Comparison of ENCODE assay signal across 11 cellular contexts in the genomic region with DNA sequence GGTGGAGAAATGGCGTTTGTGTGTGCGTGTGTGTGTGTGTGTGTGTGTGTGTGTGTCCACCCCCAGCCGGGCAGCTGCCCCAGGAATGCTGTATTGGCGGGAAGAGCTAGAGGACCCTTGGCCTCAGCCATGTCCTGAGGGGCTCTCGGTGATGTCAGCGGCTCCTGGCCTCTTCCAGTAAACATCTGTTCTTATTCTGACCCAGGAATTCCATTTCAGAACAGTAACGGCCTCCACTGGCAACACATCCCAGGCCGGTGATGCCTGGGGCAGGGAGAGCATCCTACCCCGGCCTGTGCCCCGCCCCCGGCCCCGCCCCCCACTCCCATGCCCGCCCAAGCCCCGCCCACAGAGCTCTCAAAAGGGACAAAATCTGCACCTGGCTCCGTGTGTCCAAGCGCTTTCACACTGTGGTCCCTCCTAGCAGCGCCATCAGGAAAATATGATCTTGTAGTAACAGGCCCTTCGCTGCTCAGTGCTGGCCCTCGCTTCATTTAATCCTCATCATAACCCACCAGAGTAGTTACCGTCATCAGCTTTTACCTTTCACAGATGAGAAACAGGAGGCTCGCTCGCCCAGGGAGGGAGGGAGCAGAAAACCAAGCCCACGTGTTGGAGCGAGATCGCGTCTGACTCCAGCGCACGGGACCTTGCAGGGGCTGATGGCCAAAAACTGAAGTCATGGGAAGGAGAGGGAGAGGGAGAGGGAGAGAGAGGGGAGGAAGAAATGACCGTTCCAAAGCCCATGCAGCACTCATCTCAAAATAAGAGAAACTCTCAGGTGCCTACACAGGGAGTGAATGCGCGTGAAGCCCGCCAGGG. TPM values are rescaled to one million over a fixed set of nuclear protein-coding genes. Genes with fewer than 3 reads are reported as not detected.
A peak's percentile ranks its signal among the peaks of the same experiment; 100 is the strongest.
DNase-seq lines count a peak whose midpoint lies in the region; ATAC-seq and TF ChIP-seq lines count a peak whose summit lies in the region.
"Had no signal": no experiment of that assay in that cellular context is flagged by ENCODE, and none has a peak within 500 bp of the region (broad histone marks: within the 10 kb centered on the region; RNA-seq: fewer than 3 reads in every experiment).

No MANE protein-coding gene starts in this region.

- no peaks in the 10 kb centered on the region for H3K4me1 Mint-ChIP-seq in stimulated activated naive CD8-positive, alpha-beta T cell treated with anti-CD3 and anti-CD28 coated beads, Interleukin-15, amount 100 ng/mL, for 72 hours
- no peaks in the 10 kb centered on the region for H3K4me1 Mint-ChIP-seq in naive thymus-derived CD4-positive, alpha-beta T cell

- TF ChIP-seq CTCF in fibroblast of villous mesenchyme (IDR thresholded peaks at IDR 0.05; ENCODE audit: insufficient read depth, low read depth, low read length) (no peak), uterus (IDR thresholded peaks at IDR 0.05) (no peak)

- intact Hi-C loops in uterus (cut with DNase I; ENCODE audit: low total_unique reads) = no loop called here
- intact Hi-C loops in naive thymus-derived CD4-positive, alpha-beta T cell (cut with micrococcal nuclease) = no loop called here

- no peaks in the 10 kb centered on the region for H3K9me3 ChIP-seq in uterus
- no peaks in the 10 kb centered on the region for H3K9me3 ChIP-seq in naive thymus-derived CD4-positive, alpha-beta T cell (ENCODE audit: control insufficient read depth in 2 of 3, low read length in 3 of 3)

- no peaks in the 10 kb centered on the region for H3K4me1 ChIP-seq in uterus
- H3K4me1 ChIP-seq in naive thymus-derived CD4-positive, alpha-beta T cell (ENCODE audit: control insufficient read depth in 2 of 2, insufficient read depth in 2 of 2, low read length in 2 of 2) = no peaks in the 10 kb centered on the region

- POLR2A ChIA-PET in naive thymus-derived CD4-positive, alpha-beta T cell (lab: Charles Lee) = no interaction called here

- no peak overlapping the region for H3K4me3 Mint-ChIP-seq in stimulated activated naive CD8-positive, alpha-beta T cell treated with anti-CD3 and anti-CD28 coated beads, Interleukin-15, amount 100 ng/mL, for 72 hours
- H3K4me3 Mint-ChIP-seq in naive thymus-derived CD4-positive, alpha-beta T cell = no peak overlapping the region
- H3K4me3 Mint-ChIP-seq: activated CD8-positive, alpha-beta T cell treated with anti-CD3 and anti-CD28 coated beads for 36 hours had no signal

- H3K27me3 ChIP-seq in uterus = no peaks in the 10 kb centered on the region
- no peaks in the 10 kb centered on the region for H3K27me3 ChIP-seq in naive thymus-derived CD4-positive, alpha-beta T cell (ENCODE audit: control insufficient read depth in 2 of 2, insufficient read depth in 2 of 2, low read length in 2 of 2)

- H3K27ac ChIP-seq in uterus = peak overlapping the region; percentile 82 to 87
- H3K27ac ChIP-seq in naive thymus-derived CD4-positive, alpha-beta T cell (ENCODE audit: low read depth, low read length) = no peak overlapping the region

- H3K4me3 ChIP-seq in fibroblast of villous mesenchyme (ENCODE audit: low read depth, low read length) = no peak overlapping the region
- H3K4me3 ChIP-seq in uterus = no peak overlapping the region
- no peak overlapping the region for H3K4me3 ChIP-seq in naive thymus-derived CD4-positive, alpha-beta T cell (ENCODE audit: low read length)

- no peak overlapping the region for H3K27ac Mint-ChIP-seq in stimulated activated naive CD8-positive, alpha-beta T cell treated with anti-CD3 and anti-CD28 coated beads, Interleukin-15, amount 100 ng/mL, for 72 hours
- no peak overlapping the region for H3K27ac Mint-ChIP-seq in naive thymus-derived CD4-positive, alpha-beta T cell
- H3K27ac Mint-ChIP-seq: activated CD8-positive, alpha-beta T cell treated with anti-CD3 and anti-CD28 coated beads for 36 hours had no signal

- no peaks in the 10 kb centered on the region for H3K36me3 Mint-ChIP-seq in naive thymus-derived CD4-positive, alpha-beta T cell

- no peak for TF ChIP-seq POLR2A in uterus (IDR thresholded peaks at IDR 0.05)

- DNase-seq in RPMI8226 (peak; percentile 41), fibroblast of villous mesenchyme (ENCODE audit: low read depth) (peak; percentile 87), mucosa of gallbladder (ENCODE audit: low spot score) (peak; percentile 35), uterus (peak; percentile 86 to 88)
- no peak for DNase-seq in stimulated activated naive CD8-positive, alpha-beta T cell treated with anti-CD3 and anti-CD28 coated beads, Interleukin-15, amount 100 ng/mL, for 72 hours
- DNase-seq in naive thymus-derived CD4-positive, alpha-beta T cell = no peak
- DNase-seq: activated CD8-positive, alpha-beta T cell treated with anti-CD3 and anti-CD28 coated beads for 36 hours; caudate nucleus; GF-D8 had no signal

- H3K27me3 Mint-ChIP-seq in stimulated activated naive CD8-positive, alpha-beta T cell treated with anti-CD3 and anti-CD28 coated beads, Interleukin-15, amount 100 ng/mL, for 72 hours = peaks cover 36% of the 10 kb centered on the region
- H3K27me3 Mint-ChIP-seq in naive thymus-derived CD4-positive, alpha-beta T cell = peaks cover 0 to 36% (median 12%) of the 10 kb centered on the region in 5 donors

- CTCF ChIA-PET in naive thymus-derived CD4-positive, alpha-beta T cell (lab: Charles Lee) = no interaction called here

- H3K9me3 Mint-ChIP-seq in stimulated activated naive CD8-positive, alpha-beta T cell treated with anti-CD3 and anti-CD28 coated beads, Interleukin-15, amount 100 ng/mL, for 72 hours = no peaks in the 10 kb centered on the region
- no peaks in the 10 kb centered on the region for H3K9me3 Mint-ChIP-seq in naive thymus-derived CD4-positive, alpha-beta T cell
- H3K9me3 Mint-ChIP-seq: activated CD8-positive, alpha-beta T cell treated with anti-CD3 and anti-CD28 coated beads for 36 hours had no signal

- ATAC-seq in HG02623 (IDR thresholded peaks at IDR 0.05; ENCODE audit: unreplicated experiment) = no peak
- no peak for ATAC-seq in stimulated activated naive CD8-positive, alpha-beta T cell treated with anti-CD3 and anti-CD28 coated beads, Interleukin-15, amount 100 ng/mL, for 72 hours
- no peak for ATAC-seq in naive thymus-derived CD4-positive, alpha-beta T cell
- ATAC-seq: activated CD8-positive, alpha-beta T cell treated with anti-CD3 and anti-CD28 coated beads for 36 hours had no signal

- H3K36me3 ChIP-seq in uterus = no peaks in the 10 kb centered on the region
- H3K36me3 ChIP-seq in naive thymus-derived CD4-positive, alpha-beta T cell (ENCODE audit: control insufficient read depth in 2 of 3, insufficient read depth in 3 of 3, low read length in 3 of 3) = no peaks in the 10 kb centered on the region

RNA-seq across cellular contexts. Expression of a gene that starts 18.9 kb away (rescaled TPM):
- total RNA-seq in fibroblast of villous mesenchyme (30.2 and 44.5 TPM in 2 replicates), mucosa of gallbladder (18.9 TPM), uterus (10 to 100 TPM in 3 of 4 donors, 1 to 10 TPM in 1; 4.1 to 97.1 (median 40.3) TPM)
- not detected for total RNA-seq in naive thymus-derived CD4-positive, alpha-beta T cell
- not detected for polyA plus RNA-seq in naive thymus-derived CD4-positive, alpha-beta T cell
- total RNA-seq: activated CD8-positive, alpha-beta T cell treated with anti-CD3 and anti-CD28 coated beads for 36 hours; SK-MEL-5 had no signal

Comparison
In these comparisons a context has a peak if more than half of its experiments do, and no peak if none do; other contexts are left out.
1. DNase-seq: peak in RPMI8226 (single experiment), fibroblast of villous mesenchyme (single experiment), mucosa of gallbladder (single experiment) and uterus (2 of 2); none in stimulated activated naive CD8-positive, alpha-beta T cell treated with anti-CD3 and anti-CD28 coated beads, Interleukin-15, amount 100 ng/mL, for 72 hours (0 of 2) and naive thymus-derived CD4-positive, alpha-beta T cell (0 of 9).
2. RNA of a gene that starts 18.9 kb away (total RNA-seq): 4.1 to 97.1 TPM in uterus, 30.2 to 44.5 TPM in fibroblast of villous mesenchyme and 18.9 TPM in mucosa of gallbladder (single experiment); not detected in naive thymus-derived CD4-positive, alpha-beta T cell; every median in the first group is over 4 times any median in the second.